ENCODE assay signal across 12 cellular contexts in genomic region chr1:46465981-46466476, GRCh38. TPM values are rescaled to one million over a fixed set of nuclear protein-coding genes. Genes with fewer than 3 reads are reported as not detected.
DNase-seq lines count a peak whose midpoint lies in the region; ATAC-seq and TF ChIP-seq lines count a peak whose summit lies in the region.
"Had no signal": no experiment of that assay in that cellular context is flagged by ENCODE, and none has a peak within 500 bp of the region (broad histone marks: within the 10 kb centered on the region; RNA-seq: fewer than 3 reads in every experiment).

No MANE protein-coding gene starts in this region.

- H3K4me3 Mint-ChIP-seq in nephron: peak overlapping the region; percentile 68 to 77 (median 77)

- H2AFZ ChIP-seq in mammary epithelial cell (ENCODE audit: low read depth, low read length): no peak overlapping the region

- no peak overlapping the region for H3K27ac Mint-ChIP-seq in nephron

- WGBS in mammary epithelial cell (ENCODE audit: low coverage, missing lambda C conversion rate): 94% methylated on average over 9 of the region's 20 CpGs
- WGBS in lower leg skin, 2 donors: 40 to 64% methylated on average over 12 to 20 of the region's 20 CpGs

- H3K9me3 ChIP-seq in right atrium auricular region (no peaks in the 10 kb centered on the region), mammary epithelial cell (replicated peaks; ENCODE audit: insufficient read depth, low read length) (no peaks in the 10 kb centered on the region)

- no peaks in the 10 kb centered on the region for H3K79me2 ChIP-seq in mammary epithelial cell (ENCODE audit: insufficient read depth, low read length)

- H3K27ac ChIP-seq in right atrium auricular region (no peak overlapping the region), mammary epithelial cell (ENCODE audit: insufficient read depth, low read depth, low read length) (no peak overlapping the region)

- intact Hi-C loops in cardiac septum (cut with DNase I): no loop called here
- intact Hi-C loops in mammary epithelial cell (cut with micrococcal nuclease): no loop called here
- intact Hi-C loops in lower leg skin (cut with DNase I; ENCODE audit: low total_unique reads): no loop called here

- H3K27me3 ChIP-seq in right atrium auricular region (no peaks in the 10 kb centered on the region), mammary epithelial cell (ENCODE audit: insufficient read depth, low read length) (peaks cover 14% of the 10 kb centered on the region)

- peak overlapping the region; percentile 87 for H3K4me2 ChIP-seq in mammary epithelial cell (ENCODE audit: insufficient read depth, low read depth, low read length)

- H4K20me1 ChIP-seq in mammary epithelial cell (ENCODE audit: insufficient read depth, low read length): no peaks in the 10 kb centered on the region

- CTCF ChIA-PET in mammary epithelial cell (lab: Charles Lee; ENCODE audit: low non-redundant PET): no interaction called here

- dilution Hi-C loops in mammary epithelial cell (cut with HindIII; ENCODE audit: low sequenced_read_pairs): no loop called here

- peaks cover 0 to 9% of the 10 kb centered on the region in 2 donors for H3K4me1 ChIP-seq in right atrium auricular region
- peaks cover 11% of the 10 kb centered on the region for H3K4me1 ChIP-seq in mammary epithelial cell (ENCODE audit: insufficient read depth, low read length)

- DNase-seq in right atrium auricular region (ENCODE audit: low spot score) (no peak), cardiac septum (ENCODE audit: low spot score) (no peak), mammary epithelial cell (no peak), lower leg skin (ENCODE audit: low spot score in 2 of 2) (no peak), 8988T (no peak)
- DNase-seq: activated effector memory CD4-positive, alpha-beta T cell treated with anti-CD3 and anti-CD28 coated beads, Interleukin-2, amount 50 U/mL, for 16 hours had no signal

- no peak overlapping the region for H3K9ac ChIP-seq in mammary epithelial cell (ENCODE audit: insufficient read depth, low read length)

- H3K36me3 ChIP-seq in right atrium auricular region: no peaks in the 10 kb centered on the region
- H3K36me3 ChIP-seq in mammary epithelial cell (ENCODE audit: insufficient read depth, low read length): no peaks in the 10 kb centered on the region

- H3K27me3 Mint-ChIP-seq in nephron (ENCODE audit: low read depth): peaks cover 94% of the 10 kb centered on the region

- H3K9me3 Mint-ChIP-seq in nephron: no peaks in the 10 kb centered on the region

- TF ChIP-seq CTCF in right atrium auricular region (IDR thresholded peaks at IDR 0.05): no peak
- no peak for TF ChIP-seq CTCF in mammary epithelial cell (conservative IDR thresholded peaks at IDR 0.05 in 1 of 2, IDR thresholded peaks at IDR 0.05 in 1 of 2; ENCODE audit: extremely low read depth in 1 of 2, insufficient read depth in 1 of 2, low read depth in 1 of 2, low read length in 2 of 2)
- no peak for TF ChIP-seq CTCF in nephron (IDR thresholded peaks at IDR 0.05; ENCODE audit: unreplicated experiment in 3 of 3)
- TF ChIP-seq CTCF in lower leg skin (IDR thresholded peaks at IDR 0.05): no peak

- H3K36me3 Mint-ChIP-seq in nephron (ENCODE audit: low read depth): no peaks in the 10 kb centered on the region

- no TSS peak for BruUV-seq in mammary epithelial cell (replicated peaks; lab: Mats Ljungman, UMichigan)

- H3K4me3 ChIP-seq in right atrium auricular region: peak overlapping the region; percentile 45 to 64
- no peak overlapping the region for H3K4me3 ChIP-seq in mammary epithelial cell (replicated peaks in 1 of 3; ENCODE audit: insufficient read depth in 1 of 3, low read depth in 2 of 3, low read length in 3 of 3)
- H3K4me3 ChIP-seq in lower leg skin (ENCODE audit: low read depth, poor library complexity, severe bottlenecking): no peak overlapping the region

- no peak for TF ChIP-seq POLR2A in lower leg skin (IDR thresholded peaks at IDR 0.05)

- in situ Hi-C loops in mammary epithelial cell (cut with MboI; ENCODE audit: low sequenced_read_pairs in 2 of 2): no loop called here

- ATAC-seq in GM18873 (IDR thresholded peaks at IDR 0.05; ENCODE audit: low FRiP score, unreplicated experiment) (no peak), HG03095 (IDR thresholded peaks at IDR 0.05; ENCODE audit: unreplicated experiment) (no peak)

- peaks cover 7% of the 10 kb centered on the region for H3K4me1 Mint-ChIP-seq in nephron

RNA-seq across cellular contexts. Expression of gene DMBX1, which starts 23.6 kb away (rescaled TPM):
- total RNA-seq in right atrium auricular region (not detected), cardiac septum (not detected), mammary epithelial cell (not detected), lower leg skin (under 1 TPM in 3 of 4 donors, not detected in 1; 0.12 to 0.51 (median 0.42) TPM)
- not detected for polyA plus RNA-seq in mammary epithelial cell
- not detected for polyA minus RNA-seq in mammary epithelial cell
- total RNA-seq: fibroblast of lung, posterior vena cava, temporal lobe had no signal
- polyA plus RNA-seq: fibroblast of lung had no signal

Comparison
In these comparisons a context has a peak if more than half of its experiments do, and no peak if none do; other contexts are left out.
1. H3K4me3 ChIP-seq: peak in right atrium auricular region (2 of 2); none in mammary epithelial cell (0 of 3) and lower leg skin (single experiment).